ENCODE assay signal across 8 cellular contexts in the genomic region with DNA sequence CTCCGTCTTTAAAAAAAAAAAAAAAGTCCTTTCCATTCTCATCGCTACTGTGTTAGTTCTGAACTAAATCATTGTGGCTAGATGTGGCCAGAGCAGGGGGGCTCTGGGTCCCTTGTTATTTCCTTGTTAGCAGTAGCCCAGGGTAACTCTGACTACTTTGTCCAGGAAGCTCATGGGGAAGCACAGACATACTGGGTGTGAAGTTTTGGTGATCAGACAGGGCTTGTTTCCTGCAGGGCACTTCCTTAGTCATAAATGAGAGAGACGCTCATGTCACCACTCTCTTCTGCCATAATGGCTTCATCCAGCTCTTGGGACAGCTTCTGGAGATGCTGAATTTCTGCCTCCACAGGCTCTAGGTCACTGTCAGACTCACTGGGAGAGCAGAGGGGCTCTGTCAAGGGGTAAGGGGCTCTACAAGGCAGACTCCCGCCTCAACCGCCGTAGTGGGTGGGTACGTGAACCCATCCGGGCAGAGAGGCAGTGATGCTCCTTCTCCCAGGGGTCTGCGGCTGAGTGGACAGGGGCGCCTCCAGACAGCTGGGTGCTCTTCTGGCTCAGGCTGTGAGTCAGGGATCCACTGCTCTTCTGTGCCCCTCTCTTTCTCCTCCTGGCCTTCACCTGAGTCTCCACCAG. TPM values are rescaled to one million over a fixed set of nuclear protein-coding genes. Genes with fewer than 3 reads are reported as not detected.
DNase-seq lines count a peak whose midpoint lies in the region; ATAC-seq, FAIRE-seq and TF ChIP-seq lines count a peak whose summit lies in the region.

No MANE protein-coding gene starts in this region.

- H3K27ac Mint-ChIP-seq in activated CD8-positive, alpha-beta memory T cell treated with anti-CD3 and anti-CD28 coated beads, Interleukin-2, amount 10 ng/mL, durations not matched to agents 7 days and 5 days, result peak overlapping the region; percentile 89
- no peak overlapping the region for H3K27ac Mint-ChIP-seq in type B pancreatic cell

- TF ChIP-seq CTCF in sigmoid colon (IDR thresholded peaks at IDR 0.05), result no peak
- TF ChIP-seq CTCF in type B pancreatic cell (conservative IDR thresholded peaks at IDR 0.05), result no peak

- H3K9me3 Mint-ChIP-seq in activated CD8-positive, alpha-beta memory T cell treated with anti-CD3 and anti-CD28 coated beads, Interleukin-2, amount 10 ng/mL, durations not matched to agents 7 days and 5 days (ENCODE audit: low read depth), result no peaks in the 10 kb centered on the region
- peaks cover 8% of the 10 kb centered on the region for H3K9me3 Mint-ChIP-seq in type B pancreatic cell

- H3K27me3 ChIP-seq in small intestine (ENCODE audit: control insufficient read depth in 2 of 2, insufficient read depth in 2 of 2, low read length in 2 of 2) (no peaks in the 10 kb centered on the region), sigmoid colon (no peaks in the 10 kb centered on the region)

- TF ChIP-seq POLR2A in sigmoid colon (IDR thresholded peaks at IDR 0.05), result no peak

- no peak for FAIRE-seq in small intestine (lab: Jason Lieb, UNC)
- no peak for FAIRE-seq in HTR-8/SVneo (lab: Jason Lieb, UNC)

- H3K9me3 ChIP-seq in small intestine (ENCODE audit: control insufficient read depth, low read depth) (no peaks in the 10 kb centered on the region), sigmoid colon (no peaks in the 10 kb centered on the region)

- H3K27ac ChIP-seq in small intestine (ENCODE audit: low read depth in 1 of 2, low read length in 1 of 2) (peak overlapping the region in 1 of 2 donors; percentile 60), sigmoid colon (no peak overlapping the region)

- ATAC-seq in GM18867 (IDR thresholded peaks at IDR 0.05; ENCODE audit: unreplicated experiment), result peak; percentile 94
- ATAC-seq in HG02970 (IDR thresholded peaks at IDR 0.05; ENCODE audit: low FRiP score, unreplicated experiment), result peak; percentile 75
- peak; percentile 93 for ATAC-seq in activated CD8-positive, alpha-beta memory T cell treated with anti-CD3 and anti-CD28 coated beads, Interleukin-2, amount 10 ng/mL, durations not matched to agents 7 days and 5 days

- 79 to 84% (median 84%) methylated on average over 10 of the region's 10 CpGs for WGBS in small intestine, 3 donors
- WGBS in sigmoid colon, 2 donors, result 85 to 91% methylated on average over 10 of the region's 10 CpGs

- H3K36me3 ChIP-seq in small intestine (ENCODE audit: control insufficient read depth in 2 of 2, insufficient read depth in 2 of 2, low read length in 2 of 2) (no peaks in the 10 kb centered on the region), sigmoid colon (no peaks in the 10 kb centered on the region)

- peak; percentile 93 for DNase-seq in activated CD8-positive, alpha-beta memory T cell treated with anti-CD3 and anti-CD28 coated beads, Interleukin-2, amount 10 ng/mL, durations not matched to agents 7 days and 5 days
- peak; percentile 45 for DNase-seq in small intestine
- DNase-seq in SW 1271 (lab: John Stamatoyannopoulos, UW), result no peak
- DNase-seq in sigmoid colon, result no peak
- no peak for DNase-seq in HTR-8/SVneo (ENCODE audit: insufficient read length, low spot score)
- DNase-seq in type B pancreatic cell (ENCODE audit: extremely low spot score, unreplicated experiment), result no peak

- H3K4me1 ChIP-seq in small intestine (ENCODE audit: control insufficient read depth in 2 of 2, insufficient read depth in 1 of 2, low read depth in 1 of 2, low read length in 1 of 2), result peaks cover 0 to 5% of the 10 kb centered on the region in 2 donors
- peaks cover 0 to 4% (median 0%) of the 10 kb centered on the region in 4 donors for H3K4me1 ChIP-seq in sigmoid colon

- H3K4me3 ChIP-seq in small intestine (ENCODE audit: low read depth in 1 of 2, low read length in 2 of 2), result no peak overlapping the region
- H3K4me3 ChIP-seq in sigmoid colon, result no peak overlapping the region

- no peaks in the 10 kb centered on the region for H3K27me3 Mint-ChIP-seq in activated CD8-positive, alpha-beta memory T cell treated with anti-CD3 and anti-CD28 coated beads, Interleukin-2, amount 10 ng/mL, durations not matched to agents 7 days and 5 days
- no peaks in the 10 kb centered on the region for H3K27me3 Mint-ChIP-seq in type B pancreatic cell

- peak overlapping the region; percentile 48 for H3K4me3 Mint-ChIP-seq in activated CD8-positive, alpha-beta memory T cell treated with anti-CD3 and anti-CD28 coated beads, Interleukin-2, amount 10 ng/mL, durations not matched to agents 7 days and 5 days
- no peak overlapping the region for H3K4me3 Mint-ChIP-seq in type B pancreatic cell

- CTCF ChIA-PET in activated CD8-positive, alpha-beta memory T cell treated with anti-CD3 and anti-CD28 coated beads, Interleukin-2, amount 10 ng/mL, durations not matched to agents 7 days and 5 days (lab: Charles Lee), result interaction anchor here (0.7 to 6.0 kb wide), 7 partner anchors 10 to 133 kb away, joined by 3 to 31 read pairs (median 3); partner anchors contain the start of gene STIM2

- peaks cover 33% of the 10 kb centered on the region for H3K36me3 Mint-ChIP-seq in activated CD8-positive, alpha-beta memory T cell treated with anti-CD3 and anti-CD28 coated beads, Interleukin-2, amount 10 ng/mL, durations not matched to agents 7 days and 5 days
- H3K36me3 Mint-ChIP-seq in type B pancreatic cell, result peaks cover 7% of the 10 kb centered on the region

- TF ChIP-seq EP300 in sigmoid colon (IDR thresholded peaks at IDR 0.05), result no peak

- peaks cover 75% of the 10 kb centered on the region for H3K4me1 Mint-ChIP-seq in activated CD8-positive, alpha-beta memory T cell treated with anti-CD3 and anti-CD28 coated beads, Interleukin-2, amount 10 ng/mL, durations not matched to agents 7 days and 5 days
- H3K4me1 Mint-ChIP-seq in type B pancreatic cell (ENCODE audit: unreplicated experiment), result peaks cover 15% of the 10 kb centered on the region

- intact Hi-C loops in sigmoid colon (cut with DNase I), result no loop called here

RNA-seq across cellular contexts. Expression of gene STIM2, which starts 12.9 kb away (rescaled TPM):
- total RNA-seq in activated CD8-positive, alpha-beta memory T cell treated with anti-CD3 and anti-CD28 coated beads, Interleukin-2, amount 10 ng/mL, durations not matched to agents 7 days and 5 days, result 10 to 100 TPM; 54.6 to 66.3 TPM
- polyA plus RNA-seq in small intestine (10 to 100 TPM in 2 of 3 donors, 1 to 10 TPM in 1; 7.6 to 17.4 (median 14.1) TPM), sigmoid colon (10 to 100 TPM in 1 of 3 donors, 1 to 10 TPM in 2; 3.0 to 16.8 (median 5.5) TPM)
- total RNA-seq in sigmoid colon (10 to 100 TPM; 10.7 to 15.3 (median 14.7) TPM), type B pancreatic cell (ENCODE audit: low replicate concordance) (27.1 and 36.2 TPM in 2 replicates)

Comparison
In these comparisons a context has a peak if more than half of its experiments do, and no peak if none do; other contexts are left out.
1. DNase-seq: peak in activated CD8-positive, alpha-beta memory T cell treated with anti-CD3 and anti-CD28 coated beads, Interleukin-2, amount 10 ng/mL, durations not matched to agents 7 days and 5 days (single experiment) and small intestine (single experiment); none in SW 1271 (0 of 2), sigmoid colon (single experiment), HTR-8/SVneo (single experiment) and type B pancreatic cell (single experiment).
2. Peak in every context shown above with its lines, with median percentiles within 50 percentile points of each other: ATAC-seq.